In the genomic region with DNA sequence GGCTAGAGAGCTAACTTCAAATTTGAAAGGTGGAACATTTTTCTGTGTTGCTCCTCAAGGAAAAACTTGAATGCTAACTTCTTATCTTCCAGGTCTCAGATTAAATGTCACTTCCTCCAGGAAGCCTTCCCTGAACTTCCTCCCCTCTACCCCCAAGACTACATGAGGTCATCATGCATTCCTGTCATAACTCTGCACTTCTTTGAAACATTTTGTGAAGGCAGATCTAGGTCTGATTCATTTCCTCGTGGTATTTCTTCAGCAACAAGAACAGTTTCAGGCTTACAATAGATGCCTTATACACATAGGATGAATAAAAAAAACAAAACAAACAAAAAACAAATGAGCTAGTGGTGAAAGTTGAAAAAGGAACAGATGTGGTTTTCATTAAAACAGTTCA, we compare ENCODE assay signal across 27 cellular contexts.
DNase-seq lines count a peak whose midpoint lies in the region; TF ChIP-seq lines count a peak whose summit lies in the region.
"Had no signal": no experiment of that assay in that cellular context is flagged by ENCODE, and none has a peak within 500 bp of the region (broad histone marks: within the 10 kb centered on the region; RNA-seq: fewer than 3 reads in every experiment).

No MANE protein-coding gene starts in this region.

- TF ChIP-seq POLR2A in testis (IDR thresholded peaks at IDR 0.05) = no peak

- TF ChIP-seq CTCF in osteocyte (IDR thresholded peaks at IDR 0.05) (no peak), testis (IDR thresholded peaks at IDR 0.05) (no peak)

- H3K4me3 ChIP-seq in mesodermal cell (ENCODE audit: extremely low read depth, insufficient read depth, low read length, poor library complexity, severe bottlenecking) = no peak overlapping the region
- no peak overlapping the region for H3K4me3 ChIP-seq in testis
- H3K4me3 ChIP-seq: BLaER1, SJSA1 had no signal

- H3K27ac ChIP-seq in mesodermal cell (ENCODE audit: low read depth, low read length, severe bottlenecking) = peak overlapping the region; percentile 77
- no peak overlapping the region for H3K27ac ChIP-seq in testis
- H3K27ac ChIP-seq: BLaER1, SJSA1 had no signal

- H3K36me3 ChIP-seq in mesodermal cell (ENCODE audit: control insufficient read depth, insufficient read depth, low read length) (no peaks in the 10 kb centered on the region), testis (ENCODE audit: low read depth, missing control alignments) (no peaks in the 10 kb centered on the region)
- H3K36me3 ChIP-seq: BLaER1, SJSA1 had no signal

- intact Hi-C loops in testis (cut with DNase I; ENCODE audit: low total_unique reads) = no loop called here

- H3K4me3 Mint-ChIP-seq in osteocyte (ENCODE audit: unreplicated experiment) = no peak overlapping the region
- H3K4me3 Mint-ChIP-seq: CD4-positive, CD25-positive, alpha-beta regulatory T cell; IgD-negative memory B cell had no signal

- WGBS in mesodermal cell (ENCODE audit: insufficient coverage in 2 of 2), 2 experiments = 20% methylated on average over 1 of the region's 1 CpG; no CpG with 5 or more reads in 1 of the 2 experiments
- 55 to 63% methylated on average over 1 of the region's 1 CpG for WGBS in testis, 2 donors

- H3K4me1 ChIP-seq in mesodermal cell (ENCODE audit: control insufficient read depth, insufficient read depth, low read length, poor library complexity, severe bottlenecking) (peaks cover 7% of the 10 kb centered on the region), testis (no peaks in the 10 kb centered on the region)
- H3K4me1 ChIP-seq: BLaER1, SJSA1 had no signal

- H3K27ac Mint-ChIP-seq in osteocyte (ENCODE audit: unreplicated experiment) = no peak overlapping the region
- H3K27ac Mint-ChIP-seq: CD4-positive, CD25-positive, alpha-beta regulatory T cell; IgD-negative memory B cell had no signal

- H3K9me3 Mint-ChIP-seq in osteocyte (ENCODE audit: unreplicated experiment) = peaks cover 24% of the 10 kb centered on the region

- in situ Hi-C loops in ACHN (cut with HindIII; ENCODE audit: low pct_ligation_motif_present, low pct_unique_long_range_greater_than_20kb, low sequenced_read_pairs) (no loop called here), SK-MEL-5 (cut with HindIII; ENCODE audit: low pct_unique_long_range_greater_than_20kb, low sequenced_read_pairs) (no loop called here)

- H3K9me3 ChIP-seq in mesodermal cell (ENCODE audit: control insufficient read depth, low read length) (peaks cover 3% of the 10 kb centered on the region), testis (no peaks in the 10 kb centered on the region)
- H3K9me3 ChIP-seq: BLaER1, SJSA1 had no signal

- DNase-seq in ACHN = peak; percentile 22
- peak; percentile 94 for DNase-seq in SK-MEL-5 (ENCODE audit: low read depth, low spot score)
- DNase-seq in dermis blood vessel endothelial cell = peak; percentile 1
- no peak for DNase-seq in osteocyte (ENCODE audit: extremely low spot score, unreplicated experiment)
- DNase-seq in LoVo (ENCODE audit: low spot score) = no peak
- DNase-seq in testis = no peak
- no peak for DNase-seq in cerebellar cortex (ENCODE audit: low spot score)
- DNase-seq: 8988T; CD4-positive, CD25-positive, alpha-beta regulatory T cell; DMS53; GDM1; GOT3; HCEC 1CT; NCI-H1092; NCI-H1417 treated with DMSO at 0.1 percent for 48 hours; NCI-H1694 treated with DMSO at 0.1 percent for 48 hours; NCI-H2081; NCI-H2171; NCI-H226; NCI-H510A; NCI-H69; Right ventricle myocardium superior; RPMI8226 had no signal

- no peaks in the 10 kb centered on the region for H3K27me3 Mint-ChIP-seq in osteocyte (ENCODE audit: unreplicated experiment)
- H3K27me3 Mint-ChIP-seq: CD4-positive, CD25-positive, alpha-beta regulatory T cell; IgD-negative memory B cell had no signal

- no peaks in the 10 kb centered on the region for H3K27me3 ChIP-seq in testis
- H3K27me3 ChIP-seq: BLaER1, SJSA1 had no signal

- H3K36me3 Mint-ChIP-seq in osteocyte (ENCODE audit: unreplicated experiment) = no peaks in the 10 kb centered on the region
- H3K36me3 Mint-ChIP-seq: CD4-positive, CD25-positive, alpha-beta regulatory T cell; IgD-negative memory B cell had no signal

- no peaks in the 10 kb centered on the region for H3K4me1 Mint-ChIP-seq in osteocyte (ENCODE audit: unreplicated experiment)
- H3K4me1 Mint-ChIP-seq: CD4-positive, CD25-positive, alpha-beta regulatory T cell; IgD-negative memory B cell had no signal

Comparison
In these comparisons a context has a peak if more than half of its experiments do, and no peak if none do; other contexts are left out.
1. DNase-seq: peak in ACHN (single experiment), SK-MEL-5 (single experiment) and dermis blood vessel endothelial cell (single experiment); none in osteocyte (single experiment), LoVo (single experiment), testis (single experiment) and cerebellar cortex (single experiment).